35 cellular contexts compared by ENCODE assay signal in genomic region chr9:112369817-112370216, GRCh38.
"Had no signal": no experiment of that assay in that cellular context is flagged by ENCODE, and none has a peak within 500 bp of the region (broad histone marks: within the 10 kb centered on the region; RNA-seq: fewer than 3 reads in every experiment).

No MANE protein-coding gene starts in this region.

- DNase-seq: Karpas-422, Kasumi-1, MG63, MM.1S, MV-4-11, NCI-H1048, NCI-H1092, NCI-H1092 treated with DMSO at 0.1 percent for 48 hours, NCI-H1105, NCI-H1105 treated with DMSO at 0.1 percent for 48 hours, NCI-H1417, NCI-H1417 treated with DMSO at 0.1 percent for 48 hours, NCI-H1436, NCI-H1436 treated with DMSO at 0.1 percent for 48 hours, NCI-H146, NCI-H1694, NCI-H1694 treated with DMSO at 0.1 percent for 48 hours, NCI-H187, NCI-H187 treated with DMSO at 0.1 percent for 48 hours, NCI-H1930, NCI-H2029, NCI-H2029 treated with DMSO at 0.1 percent for 48 hours, NCI-H2081, NCI-H2081 treated with DMSO at 0.1 percent for 48 hours, NCI-H2107, NCI-H2171, NCI-H2171 treated with DMSO at 0.1 percent for 48 hours, NCI-H2227 treated with DMSO at 0.1 percent for 48 hours, NCI-H226, NCI-H345, NCI-H446, NCI-H446 treated with DMSO at 0.1 percent for 48 hours, NCI-H510A, NCI-H510A treated with DMSO at 0.1 percent for 48 hours, NCI-H524 had no signal

- H3K27me3 ChIP-seq: MG63 had no signal

- H3K36me3 ChIP-seq: MG63 had no signal

- H3K4me3 ChIP-seq: MG63 had no signal
